11 cellular contexts compared by ENCODE assay signal in the genomic region with DNA sequence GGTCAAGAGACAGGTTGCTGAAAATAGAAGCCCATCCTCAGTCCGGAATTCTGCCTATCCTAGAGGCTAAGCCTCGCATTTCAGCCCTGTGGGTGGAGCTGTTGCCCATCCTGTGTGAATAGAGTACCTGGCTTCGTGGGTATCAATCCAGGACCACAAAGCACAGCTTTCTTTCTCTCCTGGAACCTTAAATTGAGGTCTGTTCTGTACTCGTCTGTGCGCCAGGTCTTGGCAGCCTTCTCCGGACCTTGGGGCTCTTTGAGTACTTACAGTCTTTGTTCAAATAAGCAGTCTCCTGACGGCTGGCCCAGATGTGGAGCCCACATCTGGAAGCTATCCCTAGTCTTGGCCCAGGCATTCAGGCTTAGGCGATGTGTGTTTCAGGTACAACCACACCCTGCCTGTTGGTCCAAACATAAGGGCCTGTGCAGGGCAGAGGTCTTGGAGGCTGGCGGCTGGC.
DNase-seq lines count a peak whose midpoint lies in the region; ATAC-seq and TF ChIP-seq lines count a peak whose summit lies in the region.
"Had no signal": no experiment of that assay in that cellular context is flagged by ENCODE, and none has a peak within 500 bp of the region (broad histone marks: within the 10 kb centered on the region; RNA-seq: fewer than 3 reads in every experiment).

No MANE protein-coding gene starts in this region.

- peak; percentile 31 for DNase-seq in activated CD4-positive, alpha-beta memory T cell treated with anti-CD3 and anti-CD28 coated beads for 36 hours
- DNase-seq in activated CD4-positive, alpha-beta memory T cell treated with anti-CD3 and anti-CD28 coated beads, Interleukin-2, amount 10 ng/mL, durations not matched to agents 7 days and 5 days = no peak
- no peak for DNase-seq in Peyer's patch
- peak in 1 of 2 donors; percentile 19 for DNase-seq in heart right ventricle
- DNase-seq in type B pancreatic cell (ENCODE audit: extremely low spot score, unreplicated experiment) = no peak
- DNase-seq in NOMO-1 treated with DMSO at 0.1 percent for 48 hours (lab: John Stamatoyannopoulos, UW; ENCODE audit: unreplicated experiment) = no peak
- DNase-seq in cortex of kidney (lab: John Stamatoyannopoulos, UW) = no peak
- DNase-seq in mucosa of gallbladder (ENCODE audit: low spot score) = no peak
- DNase-seq: activated naive CD8-positive, alpha-beta T cell treated with anti-CD3 and anti-CD28 coated beads, Interleukin-2, amount 10 ng/mL, durations not matched to agents 7 days and 5 days had no signal

- H3K27me3 ChIP-seq in Peyer's patch (no peaks in the 10 kb centered on the region), heart right ventricle (no peaks in the 10 kb centered on the region)
- H3K27me3 ChIP-seq: BLaER1 treated with 17β-estradiol and CSF1 and Interleukin-3, amounts not matched to agents 10 nM and 100 nM; suprapubic skin had no signal

- 68 to 69% methylated on average over 9 of the region's 9 CpGs for WGBS in heart right ventricle, 2 donors

- H3K9me3 ChIP-seq in Peyer's patch = no peaks in the 10 kb centered on the region
- H3K9me3 ChIP-seq in heart right ventricle = no peaks in the 10 kb centered on the region
- H3K9me3 ChIP-seq: suprapubic skin had no signal

- no peaks in the 10 kb centered on the region for H3K9me3 Mint-ChIP-seq in activated CD4-positive, alpha-beta memory T cell treated with anti-CD3 and anti-CD28 coated beads for 36 hours
- no peaks in the 10 kb centered on the region for H3K9me3 Mint-ChIP-seq in activated CD4-positive, alpha-beta memory T cell treated with anti-CD3 and anti-CD28 coated beads, Interleukin-2, amount 10 ng/mL, durations not matched to agents 7 days and 5 days
- no peaks in the 10 kb centered on the region for H3K9me3 Mint-ChIP-seq in type B pancreatic cell
- H3K9me3 Mint-ChIP-seq: activated naive CD8-positive, alpha-beta T cell treated with anti-CD3 and anti-CD28 coated beads, Interleukin-2, amount 10 ng/mL, durations not matched to agents 7 days and 5 days had no signal

- intact Hi-C loops in activated CD4-positive, alpha-beta memory T cell treated with anti-CD3 and anti-CD28 coated beads for 36 hours (cut with micrococcal nuclease) = no loop called here
- intact Hi-C loops in heart right ventricle (cut with DNase I) = loop anchor here in 7 of 10 donors (1.0 to 10.0 kb wide), 10 partner anchors 90 to 410 kb away; no protein-coding TSS in a partner anchor

- H3K4me1 ChIP-seq in Peyer's patch (no peaks in the 10 kb centered on the region), heart right ventricle (peaks cover 0 to 5% (median 0%) of the 10 kb centered on the region in 9 donors)
- H3K4me1 ChIP-seq: suprapubic skin had no signal

- no peaks in the 10 kb centered on the region for H3K4me1 Mint-ChIP-seq in activated CD4-positive, alpha-beta memory T cell treated with anti-CD3 and anti-CD28 coated beads for 36 hours (ENCODE audit: low read depth)
- no peaks in the 10 kb centered on the region for H3K4me1 Mint-ChIP-seq in activated CD4-positive, alpha-beta memory T cell treated with anti-CD3 and anti-CD28 coated beads, Interleukin-2, amount 10 ng/mL, durations not matched to agents 7 days and 5 days
- H3K4me1 Mint-ChIP-seq in type B pancreatic cell (ENCODE audit: unreplicated experiment) = no peaks in the 10 kb centered on the region

- ATAC-seq in heart right ventricle = peak in 5 of 8 donors; percentile 44 to 85 (median 75)

- no peak overlapping the region for H3K27ac Mint-ChIP-seq in activated CD4-positive, alpha-beta memory T cell treated with anti-CD3 and anti-CD28 coated beads for 36 hours
- no peak overlapping the region for H3K27ac Mint-ChIP-seq in activated CD4-positive, alpha-beta memory T cell treated with anti-CD3 and anti-CD28 coated beads, Interleukin-2, amount 10 ng/mL, durations not matched to agents 7 days and 5 days
- H3K27ac Mint-ChIP-seq in type B pancreatic cell = no peak overlapping the region
- H3K27ac Mint-ChIP-seq: activated naive CD8-positive, alpha-beta T cell treated with anti-CD3 and anti-CD28 coated beads, Interleukin-2, amount 10 ng/mL, durations not matched to agents 7 days and 5 days had no signal

- no peak overlapping the region for H3K4me3 ChIP-seq in Peyer's patch
- no peak overlapping the region for H3K4me3 ChIP-seq in heart right ventricle
- H3K4me3 ChIP-seq: BLaER1 treated with 17β-estradiol and CSF1 and Interleukin-3, amounts not matched to agents 10 nM and 100 nM; suprapubic skin had no signal

- POLR2A ChIA-PET in activated CD4-positive, alpha-beta memory T cell treated with anti-CD3 and anti-CD28 coated beads for 36 hours (lab: Charles Lee) = no interaction called here
- POLR2A ChIA-PET in activated CD4-positive, alpha-beta memory T cell treated with anti-CD3 and anti-CD28 coated beads, Interleukin-2, amount 10 ng/mL, durations not matched to agents 7 days and 5 days (lab: Charles Lee) = interaction anchor here (1.4 kb wide), 1 partner anchor 293 kb away, joined by 3 read pairs; no protein-coding TSS in a partner anchor

- no peak overlapping the region for H3K4me3 Mint-ChIP-seq in activated CD4-positive, alpha-beta memory T cell treated with anti-CD3 and anti-CD28 coated beads for 36 hours
- H3K4me3 Mint-ChIP-seq in activated CD4-positive, alpha-beta memory T cell treated with anti-CD3 and anti-CD28 coated beads, Interleukin-2, amount 10 ng/mL, durations not matched to agents 7 days and 5 days = no peak overlapping the region
- H3K4me3 Mint-ChIP-seq in type B pancreatic cell = no peak overlapping the region
- H3K4me3 Mint-ChIP-seq: activated naive CD8-positive, alpha-beta T cell treated with anti-CD3 and anti-CD28 coated beads, Interleukin-2, amount 10 ng/mL, durations not matched to agents 7 days and 5 days had no signal

- H3K36me3 Mint-ChIP-seq in activated CD4-positive, alpha-beta memory T cell treated with anti-CD3 and anti-CD28 coated beads for 36 hours = no peaks in the 10 kb centered on the region
- no peaks in the 10 kb centered on the region for H3K36me3 Mint-ChIP-seq in activated CD4-positive, alpha-beta memory T cell treated with anti-CD3 and anti-CD28 coated beads, Interleukin-2, amount 10 ng/mL, durations not matched to agents 7 days and 5 days (ENCODE audit: low read depth)
- H3K36me3 Mint-ChIP-seq in type B pancreatic cell = no peaks in the 10 kb centered on the region
- H3K36me3 Mint-ChIP-seq: activated naive CD8-positive, alpha-beta T cell treated with anti-CD3 and anti-CD28 coated beads, Interleukin-2, amount 10 ng/mL, durations not matched to agents 7 days and 5 days had no signal

- H3K27me3 Mint-ChIP-seq in activated CD4-positive, alpha-beta memory T cell treated with anti-CD3 and anti-CD28 coated beads for 36 hours = no peaks in the 10 kb centered on the region
- peaks cover 5% of the 10 kb centered on the region for H3K27me3 Mint-ChIP-seq in activated CD4-positive, alpha-beta memory T cell treated with anti-CD3 and anti-CD28 coated beads, Interleukin-2, amount 10 ng/mL, durations not matched to agents 7 days and 5 days
- H3K27me3 Mint-ChIP-seq in type B pancreatic cell = peaks cover 2% of the 10 kb centered on the region

- no peak for TF ChIP-seq POLR2A in Peyer's patch (IDR thresholded peaks at IDR 0.05)

- no peak overlapping the region for H3K27ac ChIP-seq in Peyer's patch
- H3K27ac ChIP-seq in heart right ventricle = no peak overlapping the region
- H3K27ac ChIP-seq: BLaER1 treated with 17β-estradiol and CSF1 and Interleukin-3, amounts not matched to agents 10 nM and 100 nM; suprapubic skin had no signal

- H3K36me3 ChIP-seq in Peyer's patch (no peaks in the 10 kb centered on the region), heart right ventricle (no peaks in the 10 kb centered on the region)
- H3K36me3 ChIP-seq: BLaER1 treated with 17β-estradiol and CSF1 and Interleukin-3, amounts not matched to agents 10 nM and 100 nM; suprapubic skin had no signal

- CTCF ChIA-PET in activated CD4-positive, alpha-beta memory T cell treated with anti-CD3 and anti-CD28 coated beads for 36 hours (lab: Charles Lee) = interaction anchor here (1.6 to 2.9 kb wide), 3 partner anchors 9 to 414 kb away, joined by 6 to 16 read pairs (median 8); no protein-coding TSS in a partner anchor
- CTCF ChIA-PET in activated CD4-positive, alpha-beta memory T cell treated with anti-CD3 and anti-CD28 coated beads, Interleukin-2, amount 10 ng/mL, durations not matched to agents 7 days and 5 days (lab: Charles Lee) = interaction anchor here (0.5 to 1.4 kb wide), 3 partner anchors 12 to 317 kb away, joined by 4 to 6 read pairs (median 4); no protein-coding TSS in a partner anchor

- TF ChIP-seq CTCF in Peyer's patch (IDR thresholded peaks at IDR 0.05) (peak in 4 of 6 experiments; percentile 12 to 47 (median 30)), heart right ventricle (IDR thresholded peaks at IDR 0.05) (peak; percentile 30 to 65 (median 51)), type B pancreatic cell (conservative IDR thresholded peaks at IDR 0.05) (peak; percentile 61)
